In genomic region chr19:44954278-44954648, GRCh38 we compare ENCODE assay signal across 9 cellular contexts. TPM values are rescaled to one million over a fixed set of nuclear protein-coding genes. Genes with fewer than 3 reads are reported as not detected.
DNase-seq lines count a peak whose midpoint lies in the region; ATAC-seq and TF ChIP-seq lines count a peak whose summit lies in the region.
"Had no signal": no experiment of that assay in that cellular context is flagged by ENCODE, and none has a peak within 500 bp of the region (broad histone marks: within the 10 kb centered on the region; RNA-seq: fewer than 3 reads in every experiment).

No MANE protein-coding gene starts in this region.

- no peak for DNase-seq in MG63
- DNase-seq in endothelial cell (ENCODE audit: low spot score): no peak
- DNase-seq in ovary: no peak
- no peak for DNase-seq in NCI-H187 treated with DMSO at 0.1 percent for 48 hours (lab: John Stamatoyannopoulos, UW)
- no peak for DNase-seq in activated CD4-positive, alpha-beta T cell treated with anti-CD3 and anti-CD28 coated beads, Interleukin-2, amount 50 U/mL, for 48 hours
- DNase-seq in effector CD4-positive, alpha-beta T cell: no peak

- peaks cover 36% of the 10 kb centered on the region for H3K4me1 Mint-ChIP-seq in endothelial cell (ENCODE audit: unreplicated experiment)

- no peaks in the 10 kb centered on the region for H3K9me3 Mint-ChIP-seq in endothelial cell (ENCODE audit: unreplicated experiment)

- H3K4me3 Mint-ChIP-seq in endothelial cell (ENCODE audit: unreplicated experiment): peak overlapping the region; percentile 97

- H3K9ac ChIP-seq in ES-I3 (ENCODE audit: low read depth, low read length): peak overlapping the region; percentile 83

- no peaks in the 10 kb centered on the region for H3K27me3 ChIP-seq in MG63
- no peaks in the 10 kb centered on the region for H3K27me3 ChIP-seq in ovary

- WGBS in ovary, 3 donors: 17 to 24% (median 23%) methylated on average over 13 of the region's 13 CpGs

- peak overlapping the region; percentile 81 to 85 for H3K27ac ChIP-seq in ovary

- H3K9me3 ChIP-seq in ES-I3 (ENCODE audit: control insufficient read depth, insufficient read depth, low read length): no peaks in the 10 kb centered on the region
- no peaks in the 10 kb centered on the region for H3K9me3 ChIP-seq in MG63
- H3K9me3 ChIP-seq in ovary: no peaks in the 10 kb centered on the region

- H3K36me3 ChIP-seq in ES-I3 (ENCODE audit: insufficient read depth, low read length) (no peaks in the 10 kb centered on the region; the same call in 1 of the 2 replicates), MG63 (peaks cover 28% of the 10 kb centered on the region), ovary (no peaks in the 10 kb centered on the region)

- no peak for TF ChIP-seq POLR2A in ovary (IDR thresholded peaks at IDR 0.05)

- peak overlapping the region; percentile 99 for H3K27ac Mint-ChIP-seq in endothelial cell (ENCODE audit: unreplicated experiment)

- TF ChIP-seq EP300 in ovary (IDR thresholded peaks at IDR 0.05): no peak

- H3K4me1 ChIP-seq in ES-I3 (ENCODE audit: insufficient read depth, low read length) (peaks cover 13% of the 10 kb centered on the region; the same call in 1 of the 2 replicates), ovary (ENCODE audit: insufficient read depth) (peaks cover 13% of the 10 kb centered on the region)

- TF ChIP-seq CTCF in endothelial cell (IDR thresholded peaks at IDR 0.05; ENCODE audit: unreplicated experiment) (no peak), ovary (IDR thresholded peaks at IDR 0.05) (no peak)

- intact Hi-C loops in ovary (cut with DNase I): loop anchor here in 2 of 4 donors (5.0 kb wide), 1 partner anchor 52 kb away; no protein-coding TSS in a partner anchor

- H3K36me3 Mint-ChIP-seq in endothelial cell (ENCODE audit: low read depth, unreplicated experiment): peaks cover 6% of the 10 kb centered on the region

- H3K4me3 ChIP-seq in MG63 (peak overlapping the region; percentile 99), ovary (peak overlapping the region; percentile 65)

- no peak for ATAC-seq in GM19328 (IDR thresholded peaks at IDR 0.05; ENCODE audit: unreplicated experiment)

- peaks cover 12% of the 10 kb centered on the region for H3K27me3 Mint-ChIP-seq in endothelial cell (ENCODE audit: unreplicated experiment)

RNA-seq across cellular contexts. Expression of gene CLPTM1, which starts 0.9 kb away (rescaled TPM):
- 5.2 and 14.0 TPM in 2 replicates for total RNA-seq in MG63 (2014; rRNA removed; shearing (Covaris generic); ENCODE audit: low replicate concordance)
- total RNA-seq in endothelial cell (ENCODE audit: unreplicated experiment): 144 TPM
- total RNA-seq in ovary: 100 to 1,000 TPM in 1 of 7 donors, 10 to 100 TPM in 6; 36.4 to 103 (median 82.0) TPM
- polyA plus RNA-seq in ovary: 10 to 100 TPM; 68.8 to 71.6 TPM

RNA-seq across cellular contexts. Expression of gene APOC2, which starts 8.4 kb away (rescaled TPM):
- not detected in 2 replicates for total RNA-seq in MG63 (2014; rRNA removed; shearing (Covaris generic); ENCODE audit: low replicate concordance)
- total RNA-seq in endothelial cell (ENCODE audit: unreplicated experiment): not detected
- 1 to 10 TPM in 2 of 7 donors, under 1 TPM in 1, not detected in 4; 0.32 to 1.6 (median 1.1) TPM for total RNA-seq in ovary
- polyA plus RNA-seq in ovary: 1 to 10 TPM in 1 of 2 donors, under 1 TPM in 1; 0.34 to 5.5 TPM
- total RNA-seq: lung microvascular endothelial cell had no signal

RNA-seq across cellular contexts. Expression of gene APOC4, which starts 12.2 kb away (rescaled TPM):
- total RNA-seq in MG63 (2014; rRNA removed; shearing (Covaris generic); ENCODE audit: low replicate concordance): not detected in 2 replicates
- not detected for total RNA-seq in endothelial cell (ENCODE audit: unreplicated experiment)
- under 1 TPM in 1 of 7 donors, not detected in 6; 0.57 TPM for total RNA-seq in ovary
- polyA plus RNA-seq in ovary: not detected
- total RNA-seq: lung microvascular endothelial cell had no signal

RNA-seq across cellular contexts. Expression of gene APOC1, which starts 39.9 kb away (rescaled TPM):
- not detected in 2 replicates for total RNA-seq in MG63 (2014; rRNA removed; shearing (Covaris generic); ENCODE audit: low replicate concordance)
- 44.8 TPM for total RNA-seq in endothelial cell (ENCODE audit: unreplicated experiment)
- total RNA-seq in ovary: 100 to 1,000 TPM in 1 of 7 donors, 10 to 100 TPM in 6; 14.4 to 104 (median 45.0) TPM
- 100 to 1,000 TPM in 1 of 2 donors, 10 to 100 TPM in 1; 96.5 to 625 TPM for polyA plus RNA-seq in ovary

RNA-seq across cellular contexts. Expression of gene RELB, which starts 47.0 kb away (rescaled TPM):
- total RNA-seq in MG63 (2014; rRNA removed; shearing (Covaris generic); ENCODE audit: low replicate concordance): 8.5 and 16.8 TPM in 2 replicates
- total RNA-seq in endothelial cell (ENCODE audit: unreplicated experiment) (8.2 TPM), ovary (10 to 100 TPM in 5 of 7 donors, 1 to 10 TPM in 2; 5.4 to 23.2 (median 10.4) TPM)
- polyA plus RNA-seq in ovary: 1 to 10 TPM; 3.0 to 7.1 TPM
